ENCODE assay signal across 22 cellular contexts in genomic region chr17:10415161-10415560, GRCh38. TPM values are rescaled to one million over a fixed set of nuclear protein-coding genes. Genes with fewer than 3 reads are reported as not detected.
DNase-seq lines count a peak whose midpoint lies in the region; ATAC-seq, FAIRE-seq and TF ChIP-seq lines count a peak whose summit lies in the region.
"Had no signal": no experiment of that assay in that cellular context is flagged by ENCODE, and none has a peak within 500 bp of the region (broad histone marks: within the 10 kb centered on the region; RNA-seq: fewer than 3 reads in every experiment).

No MANE protein-coding gene starts in this region.

- no peak for TF ChIP-seq EP300 in H1 (IDR thresholded peaks at IDR 0.05; ENCODE audit: borderline replicate concordance in 1 of 2, low read depth in 2 of 2, low read length in 2 of 2)

- CTCF ChIA-PET in H1 (lab: Charles Lee; ENCODE audit: partially characterized antibody): interaction anchor here (1.0 kb wide), 1 partner anchor 10 kb away, joined by 3 read pairs; no protein-coding TSS in a partner anchor

- no peak overlapping the region for H2BK12ac ChIP-seq in H1 (ENCODE audit: low read depth, low read length)

- no peak overlapping the region for H2BK20ac ChIP-seq in H1 (ENCODE audit: low read length)

- H2AFZ ChIP-seq in H1 (ENCODE audit: low read length): peak overlapping the region; percentile 27; the same call in 1 of the 2 replicates
- H2AFZ ChIP-seq: GM23248 had no signal

- no peak overlapping the region for H3K23ac ChIP-seq in H1 (ENCODE audit: insufficient read length)
- H3K23ac ChIP-seq in mesendoderm (ENCODE audit: low read length): no peak overlapping the region

- no peak overlapping the region for H3K4me3 ChIP-seq in H1 (ENCODE audit: extremely low read depth in 1 of 4, insufficient read depth in 2 of 4, low read depth in 3 of 4, low read length in 4 of 4)
- no peak overlapping the region for H3K4me3 ChIP-seq in mesendoderm (ENCODE audit: low read length)
- H3K4me3 ChIP-seq: BLaER1, GM12878, GM23248 had no signal

- H3K18ac ChIP-seq in H1 (ENCODE audit: extremely low read depth, low read length): no peak overlapping the region
- no peak overlapping the region for H3K18ac ChIP-seq in mesendoderm (ENCODE audit: low read length)

- H2BK15ac ChIP-seq in H1 (ENCODE audit: low read length): 0 out of 2 replicates have a peak overlapping the region, but pooled peaks have one; percentile 65
- no peak overlapping the region for H2BK15ac ChIP-seq in mesendoderm (replicated peaks; ENCODE audit: low read depth)

- H4K8ac ChIP-seq in H1 (ENCODE audit: extremely low read depth, insufficient read depth, low read length) (no peak overlapping the region), mesendoderm (ENCODE audit: low read depth, low read length) (no peak overlapping the region)

- H4K91ac ChIP-seq in H1 (replicated peaks; ENCODE audit: insufficient read length, low read length): no peak overlapping the region

- H2BK5ac ChIP-seq in H1 (ENCODE audit: low read depth, low read length) (no peak overlapping the region), mesendoderm (ENCODE audit: low read length) (no peak overlapping the region)

- no peak overlapping the region for H4K5ac ChIP-seq in H1 (ENCODE audit: insufficient read length, low read depth, low read length)
- no peak overlapping the region for H4K5ac ChIP-seq in mesendoderm (ENCODE audit: low read length)

- no peak for ATAC-seq in GM21367 (IDR thresholded peaks at IDR 0.05; ENCODE audit: unreplicated experiment)
- ATAC-seq: GM12878, HepG2 had no signal

- no peak overlapping the region; a peak in 1 of 7 replicates for H3K9ac ChIP-seq in H1 (replicated peaks in 1 of 4; ENCODE audit: extremely low read depth in 1 of 4, low read depth in 3 of 4, low read length in 3 of 4)
- no peak overlapping the region for H3K9ac ChIP-seq in mesendoderm (ENCODE audit: low read length)
- H3K9ac ChIP-seq: BLaER1, GM23248 had no signal

- H2AK5ac ChIP-seq in H1 (ENCODE audit: low read depth, low read length) (no peak overlapping the region), mesendoderm (ENCODE audit: low read length) (no peak overlapping the region)

- POLR2A ChIA-PET in H1 (lab: Charles Lee; ENCODE audit: partially characterized antibody): no interaction called here

- 78% methylated on average over 4 of the region's 4 CpGs; no CpG with 5 or more reads in 1 of the 2 experiments for WGBS in H1 (ENCODE audit: extremely low coverage in 1 of 2, insufficient coverage in 1 of 2, insufficient read length in 1 of 2, insufficient replicate concordance in 2 of 2, low coverage in 1 of 2, low lambda C conversion rate in 2 of 2, missing lambda C conversion rate in 1 of 2), 2 experiments
- WGBS in mesendoderm (ENCODE audit: extremely low coverage, insufficient coverage, low lambda C conversion rate): no CpG with 5 or more reads among the region's 4 CpGs

- H2BK120ac ChIP-seq in H1 (replicated peaks; ENCODE audit: low read depth, low read length): no peak overlapping the region
- no peak overlapping the region for H2BK120ac ChIP-seq in mesendoderm (ENCODE audit: low read depth, low read length)

- H3K4me1 ChIP-seq in H1 (replicated peaks in 1 of 4; ENCODE audit: control insufficient read depth in 3 of 4, insufficient read depth in 4 of 4, low read length in 3 of 4): peaks cover 0 to 5% (median 1%) of the 10 kb centered on the region in 4 experiments; a peak in 3 of 7 replicates
- no peaks in the 10 kb centered on the region for H3K4me1 ChIP-seq in mesendoderm (ENCODE audit: control insufficient read depth, low read depth, low read length)
- H3K4me1 ChIP-seq: BLaER1 had no signal

- no peak for FAIRE-seq in H1 (lab: Jason Lieb, UNC)
- FAIRE-seq: GM12878, HepG2 had no signal

- DNase-seq in DMS 273 (lab: John Stamatoyannopoulos, UW; ENCODE audit: unreplicated experiment) (peak; percentile 0), DMS 273 treated with DMSO at 0.1 percent for 48 hours (lab: John Stamatoyannopoulos, UW) (no peak), H1 (ENCODE audit: low read depth in 1 of 2, low spot score in 2 of 2) (no peak), mesendoderm (peak; percentile 18), 8988T (no peak), SW 1271 (lab: John Stamatoyannopoulos, UW) (no peak)
- DNase-seq: CD4-positive, alpha-beta memory T cell; DMS53; DND-41; EL; GM23248; H7 had no signal

- no peaks in the 10 kb centered on the region for H3K9me3 ChIP-seq in H1 (ENCODE audit: insufficient read depth in 2 of 2, low read depth in 1 of 2, low read length in 1 of 2)
- H3K9me3 ChIP-seq: BLaER1 had no signal

- no peaks in the 10 kb centered on the region; the same call in 1 of the 2 replicates for H3K23me2 ChIP-seq in H1 (ENCODE audit: low read depth, low read length)

- H3K36me3 ChIP-seq in H1 (ENCODE audit: control insufficient read depth in 2 of 4, insufficient read depth in 4 of 4, low read length in 3 of 4): no peaks in the 10 kb centered on the region
- H3K36me3 ChIP-seq in mesendoderm (ENCODE audit: control insufficient read depth, insufficient read depth, low read length): no peaks in the 10 kb centered on the region
- H3K36me3 ChIP-seq: BLaER1 had no signal

- TF ChIP-seq POLR2A in H1 (IDR thresholded peaks at IDR 0.05; ENCODE audit: control extremely low read depth in 1 of 2, low read depth in 2 of 2, low read length in 2 of 2): no peak

- no peaks in the 10 kb centered on the region for H3K79me1 ChIP-seq in H1 (ENCODE audit: low read depth, low read length)
- no peaks in the 10 kb centered on the region for H3K79me1 ChIP-seq in mesendoderm (ENCODE audit: low read length)

- H3K4ac ChIP-seq in H1 (replicated peaks; ENCODE audit: insufficient read length, low read depth, low read length) (no peak overlapping the region), mesendoderm (ENCODE audit: low read depth, low read length) (peak overlapping the region; percentile 43)

- H3K4me2 ChIP-seq in H1 (ENCODE audit: insufficient read depth in 1 of 2, low read depth in 2 of 2, low read length in 2 of 2) (no peak overlapping the region), mesendoderm (ENCODE audit: low read length) (no peak overlapping the region)
- H3K4me2 ChIP-seq: BLaER1 had no signal

- H3K56ac ChIP-seq in H1 (replicated peaks; ENCODE audit: insufficient read length, low read depth, low read length) (no peak overlapping the region), mesendoderm (ENCODE audit: low read length) (no peak overlapping the region)

- H3K79me2 ChIP-seq in H1 (ENCODE audit: control insufficient read depth in 1 of 2, insufficient read depth in 2 of 2, low read length in 2 of 2): no peaks in the 10 kb centered on the region
- H3K79me2 ChIP-seq in mesendoderm (ENCODE audit: control insufficient read depth, insufficient read depth, low read length): no peaks in the 10 kb centered on the region

- H3K27me3 ChIP-seq in H1 (replicated peaks in 1 of 4; ENCODE audit: control insufficient read depth in 3 of 4, extremely low read depth in 1 of 4, insufficient read depth in 3 of 4, low read length in 3 of 4) (no peaks in the 10 kb centered on the region), mesendoderm (ENCODE audit: insufficient read depth, low read length, poor library complexity) (no peaks in the 10 kb centered on the region)
- H3K27me3 ChIP-seq: BLaER1 had no signal

- no peak; a peak in 1 of 4 replicates for TF ChIP-seq RAD21 in H1 (IDR thresholded peaks at IDR 0.05 in 1 of 2, conservative IDR thresholded peaks at IDR 0.05 in 1 of 2; ENCODE audit: low read depth in 2 of 2, low read length in 2 of 2)

- no peaks in the 10 kb centered on the region for H4K20me1 ChIP-seq in H1 (replicated peaks in 1 of 2; ENCODE audit: control insufficient read depth in 1 of 2, insufficient read depth in 2 of 2, low read length in 2 of 2)
- H4K20me1 ChIP-seq: BLaER1 had no signal

- peak in 2 of 3 experiments; percentile 19 to 22; a peak in 2 of 4 replicates for TF ChIP-seq CTCF in H1 (IDR thresholded peaks at IDR 0.05; ENCODE audit: control extremely low read depth in 1 of 3, insufficient read depth in 1 of 3, low read depth in 1 of 3, low read length in 3 of 3)

- no peak overlapping the region for H3K14ac ChIP-seq in H1 (ENCODE audit: insufficient read length)

- H3K27ac ChIP-seq in H1 (ENCODE audit: low read depth, low read length) (no peak overlapping the region), mesendoderm (ENCODE audit: low read depth, low read length) (no peak overlapping the region)
- H3K27ac ChIP-seq: 22Rv1, BLaER1, GM23248 had no signal

RNA-seq across cellular contexts. Expression of gene MYH8, which starts 6.6 kb away (rescaled TPM):
- not detected in 2 replicates for total RNA-seq in H1 (2021; fragmentation: NEBNext Ultra II Directional; extraction: Animal tissue kit (Norgen Biotek cat#: 25700))
- not detected in 2 replicates for polyA plus RNA-seq in H1 (2011; rRNA removed)
- not detected for polyA plus RNA-seq in H1 (2011; cell fraction: cytosol; rRNA removed)
- not detected for polyA plus RNA-seq in H1 (2011; cell fraction: nucleus; rRNA removed)
- polyA plus RNA-seq in H1 (2012, experiment 1 of 2): 0.03 TPM in 2 of 4 replicates, not detected in the others
- not detected for polyA plus RNA-seq in H1 (2012, experiment 2 of 2)
- under 0.01 TPM for polyA plus RNA-seq in H1 (2013, experiment 1 of 2)
- under 0.01 TPM for polyA plus RNA-seq in H1 (2013, experiment 2 of 2)
- polyA minus RNA-seq in H1 (2011; rRNA and poly(A)+ RNA removed): 0.02 TPM in 1 of 2 replicates, not detected in the other
- polyA minus RNA-seq in H1 (2011; cell fraction: cytosol; rRNA and poly(A)+ RNA removed): not detected
- polyA minus RNA-seq in H1 (2011; cell fraction: nucleus; rRNA and poly(A)+ RNA removed): not detected
- polyA plus RNA-seq in mesendoderm (2013, experiment 1 of 2): 0.01 TPM
- polyA plus RNA-seq in mesendoderm (2013, experiment 2 of 2): under 0.01 TPM
- total RNA-seq: A673; CD4-positive, alpha-beta memory T cell; G401; GM12878; GM23248; H7; HepG2 had no signal
- polyA plus RNA-seq: AG04450; CD14-positive monocyte; CD4-positive, alpha-beta memory T cell; GM23248; HepG2; IgD-negative memory B cell had no signal

RNA-seq across cellular contexts. Expression of gene MYH13, which starts 42.4 kb away (rescaled TPM):
- not detected in 2 replicates for total RNA-seq in H1 (2021; fragmentation: NEBNext Ultra II Directional; extraction: Animal tissue kit (Norgen Biotek cat#: 25700))
- polyA plus RNA-seq in H1 (2011; rRNA removed): not detected in 2 replicates
- not detected for polyA plus RNA-seq in H1 (2011; cell fraction: cytosol; rRNA removed)
- not detected for polyA plus RNA-seq in H1 (2011; cell fraction: nucleus; rRNA removed)
- polyA plus RNA-seq in H1 (2012, experiment 1 of 2): not detected in 4 replicates
- polyA plus RNA-seq in H1 (2012, experiment 2 of 2): not detected
- not detected for polyA plus RNA-seq in H1 (2013, experiment 1 of 2)
- polyA plus RNA-seq in H1 (2013, experiment 2 of 2): 0.02 TPM
- not detected in 2 replicates for polyA minus RNA-seq in H1 (2011; rRNA and poly(A)+ RNA removed)
- polyA minus RNA-seq in H1 (2011; cell fraction: cytosol; rRNA and poly(A)+ RNA removed): not detected
- not detected for polyA minus RNA-seq in H1 (2011; cell fraction: nucleus; rRNA and poly(A)+ RNA removed)
- polyA plus RNA-seq in mesendoderm (2013, experiment 1 of 2): not detected
- not detected for polyA plus RNA-seq in mesendoderm (2013, experiment 2 of 2)
- total RNA-seq: A673; CD4-positive, alpha-beta memory T cell; G401; GM23248; H7; HepG2 had no signal
- polyA plus RNA-seq: AG04450; CD14-positive monocyte; CD4-positive, alpha-beta memory T cell; HepG2; IgD-negative memory B cell had no signal

RNA-seq across cellular contexts. Expression of gene MYH4, which starts 54.2 kb away (rescaled TPM):
- total RNA-seq in H1 (2021; fragmentation: NEBNext Ultra II Directional; extraction: Animal tissue kit (Norgen Biotek cat#: 25700)): not detected in 2 replicates
- polyA plus RNA-seq in H1 (2011; rRNA removed): not detected in 2 replicates
- polyA plus RNA-seq in H1 (2011; cell fraction: cytosol; rRNA removed): not detected
- polyA plus RNA-seq in H1 (2011; cell fraction: nucleus; rRNA removed): not detected
- polyA plus RNA-seq in H1 (2012, experiment 1 of 2): not detected in 4 replicates
- not detected for polyA plus RNA-seq in H1 (2012, experiment 2 of 2)
- not detected for polyA plus RNA-seq in H1 (2013, experiment 1 of 2)
- polyA plus RNA-seq in H1 (2013, experiment 2 of 2): not detected
- polyA minus RNA-seq in H1 (2011; rRNA and poly(A)+ RNA removed): not detected in 2 replicates
- not detected for polyA minus RNA-seq in H1 (2011; cell fraction: cytosol; rRNA and poly(A)+ RNA removed)
- not detected for polyA minus RNA-seq in H1 (2011; cell fraction: nucleus; rRNA and poly(A)+ RNA removed)
- polyA plus RNA-seq in mesendoderm (2013, experiment 1 of 2): not detected
- not detected for polyA plus RNA-seq in mesendoderm (2013, experiment 2 of 2)
- total RNA-seq: CD4-positive, alpha-beta memory T cell; G401; GM12878; GM23248; H7 had no signal
- polyA plus RNA-seq: AG04450; CD14-positive monocyte; CD4-positive, alpha-beta memory T cell; GM12878; GM23248; IgD-negative memory B cell had no signal

Comparison
In these comparisons a context has a peak if more than half of its experiments do, and no peak if none do; other contexts are left out.
1. DNase-seq: peak in DMS 273 (single experiment) and mesendoderm (single experiment); none in DMS 273 treated with DMSO at 0.1 percent for 48 hours (single experiment), H1 (0 of 2), 8988T (single experiment) and SW 1271 (0 of 2).